In genomic region chr2:100222844-100223243, GRCh38 we compare ENCODE assay signal across 22 cellular contexts.
"Had no signal": no experiment of that assay in that cellular context is flagged by ENCODE, and none has a peak within 500 bp of the region (broad histone marks: within the 10 kb centered on the region; RNA-seq: fewer than 3 reads in every experiment).

No MANE protein-coding gene starts in this region.

- ATAC-seq: right cardiac atrium had no signal

- H3K36me3 ChIP-seq: tibial artery, uterus had no signal

- H3K4me3 Mint-ChIP-seq: activated naive CD8-positive, alpha-beta T cell treated with anti-CD3 and anti-CD28 coated beads, Interleukin-2, amount 10 ng/mL, durations not matched to agents 7 days and 5 days; activated T-helper 1 cell treated with anti-CD3 and anti-CD28 coated beads, Interleukin-12 subunit alpha, Interleukin-12 subunit beta, Interleukin-2, Interleukin-4 antibody, amounts not matched to agents 30 ng/mL and 10 ng/mL and 1 ng/mL, durations not matched to agents 14 hours and 24 hours and 36 hours; brain; central memory CD8-positive, alpha-beta T cell; nephron had no signal

- H3K36me3 Mint-ChIP-seq: activated naive CD8-positive, alpha-beta T cell treated with anti-CD3 and anti-CD28 coated beads, Interleukin-2, amount 10 ng/mL, durations not matched to agents 7 days and 5 days; brain had no signal

- H3K4me3 ChIP-seq: skin epidermis, tibial artery, uterus had no signal

- H3K9me3 Mint-ChIP-seq: activated naive CD8-positive, alpha-beta T cell treated with anti-CD3 and anti-CD28 coated beads, Interleukin-2, amount 10 ng/mL, durations not matched to agents 7 days and 5 days; activated T-helper 1 cell treated with anti-CD3 and anti-CD28 coated beads, Interleukin-12 subunit alpha, Interleukin-12 subunit beta, Interleukin-2, Interleukin-4 antibody, amounts not matched to agents 30 ng/mL and 10 ng/mL and 1 ng/mL, durations not matched to agents 14 hours and 24 hours and 36 hours; brain; nephron had no signal

- H3K4me1 ChIP-seq: uterus had no signal

- H3K27ac ChIP-seq: skin epidermis, tibial artery, uterus had no signal

- H3K27me3 ChIP-seq: tibial artery, uterus had no signal

- H3K27ac Mint-ChIP-seq: activated naive CD8-positive, alpha-beta T cell treated with anti-CD3 and anti-CD28 coated beads, Interleukin-2, amount 10 ng/mL, durations not matched to agents 7 days and 5 days; activated T-helper 1 cell treated with anti-CD3 and anti-CD28 coated beads, Interleukin-12 subunit alpha, Interleukin-12 subunit beta, Interleukin-2, Interleukin-4 antibody, amounts not matched to agents 30 ng/mL and 10 ng/mL and 1 ng/mL, durations not matched to agents 14 hours and 24 hours and 36 hours; brain; nephron had no signal

- DNase-seq: activated CD4-positive, alpha-beta T cell treated with anti-CD3 and anti-CD28 coated beads, Interleukin-2, amount 50 U/mL, for 1 hour; activated CD4-positive, CD25-positive, alpha-beta regulatory T cell; activated naive CD4-positive, alpha-beta T cell; activated naive CD8-positive, alpha-beta T cell treated with anti-CD3 and anti-CD28 coated beads, Interleukin-2, amount 10 ng/mL, durations not matched to agents 7 days and 5 days; cortex of kidney; effector CD8-positive, alpha-beta T cell; foreskin fibroblast; glutamatergic neuron; kidney glomerular epithelial cell; nucleus accumbens; posterior cingulate gyrus; right cardiac atrium; stimulated activated CD4-positive, alpha-beta T cell treated with anti-CD3 and anti-CD28 coated beads, Interleukin-15, amount 100 ng/mL, for 24 hours; stimulated activated CD4-positive, alpha-beta T cell treated with anti-CD3 and anti-CD28 coated beads, Interleukin-4, amount 100 ng/mL, for 1 hour; stimulated activated naive CD4-positive, alpha-beta T cell; tibial artery; uterus had no signal

- H3K9me3 ChIP-seq: tibial artery, uterus had no signal

- H3K4me1 Mint-ChIP-seq: activated naive CD8-positive, alpha-beta T cell treated with anti-CD3 and anti-CD28 coated beads, Interleukin-2, amount 10 ng/mL, durations not matched to agents 7 days and 5 days; central memory CD8-positive, alpha-beta T cell had no signal
